25 cellular contexts compared by ENCODE assay signal in the genomic region with DNA sequence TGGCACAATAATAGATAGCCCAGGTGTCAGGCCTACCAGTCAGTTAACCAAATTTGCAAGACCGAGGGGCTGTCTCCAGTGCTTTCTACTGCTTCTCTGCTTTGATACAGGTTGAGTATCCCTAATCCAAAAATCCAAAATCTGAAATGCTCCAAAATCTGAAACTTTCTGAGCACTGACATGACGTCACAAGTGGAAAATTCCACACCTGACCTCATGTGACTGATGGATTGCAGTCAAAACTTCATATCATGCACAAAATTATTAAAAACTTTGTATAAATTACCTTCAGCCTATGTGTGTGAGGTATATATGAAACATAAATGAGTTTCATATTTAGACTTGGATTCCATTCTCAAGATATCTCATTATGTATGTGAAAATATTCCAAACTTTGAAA.
"Had no signal": no experiment of that assay in that cellular context is flagged by ENCODE, and none has a peak within 500 bp of the region (broad histone marks: within the 10 kb centered on the region; RNA-seq: fewer than 3 reads in every experiment).

No MANE protein-coding gene starts in this region.

- H3K27me3 ChIP-seq: brain microvascular endothelial cell had no signal

- ATAC-seq: activated CD4-positive, CD25-positive, alpha-beta regulatory T cell treated with anti-CD3 and anti-CD28 coated beads, Interleukin-2, amount 50 U/mL, for 24 hours; activated T-cell treated with anti-CD3 and anti-CD28 coated beads, Interleukin-2, amount 50 U/mL, for 72 hours; esophagus mucosa had no signal

- H3K27ac ChIP-seq: brain microvascular endothelial cell, WERI-Rb-1 had no signal

- H3K4me3 ChIP-seq: coronary artery, dorsolateral prefrontal cortex had no signal

- H3K36me3 ChIP-seq: brain microvascular endothelial cell, WERI-Rb-1 had no signal

- DNase-seq: activated B cell treated with CpG ODN at 0.5 μM for 24 hours; activated CD4-positive, alpha-beta memory T cell treated with anti-CD3 and anti-CD28 coated beads, Interleukin-2, amount 10 ng/mL, durations not matched to agents 7 days and 5 days; activated CD4-positive, alpha-beta T cell treated with anti-CD3 and anti-CD28 coated beads, Interleukin-2, amount 10 ng/mL, durations not matched to agents 7 days and 5 days; activated CD4-positive, alpha-beta T cell treated with anti-CD3 and anti-CD28 coated beads, Interleukin-2, amount 50 U/mL, for 4 hours; activated CD8-positive, alpha-beta memory T cell treated with anti-CD3 and anti-CD28 coated beads, Interleukin-2, amount 50 U/mL, for 48 hours; activated effector memory CD4-positive, alpha-beta T cell treated with Interleukin-2 at 50 U/mL for 16 hours; activated gamma-delta T cell treated with Interleukin-2 at 50 U/mL for 16 hours; activated naive CD4-positive, alpha-beta T cell treated with anti-CD3 and anti-CD28 coated beads, Interleukin-2, amount 50 U/mL, for 16 hours; activated naive CD4-positive, alpha-beta T cell treated with Interleukin-2 at 50 U/mL for 16 hours; activated T-cell treated with anti-CD3 and anti-CD28 coated beads for 4 hours; activated T-cell treated with anti-CD3 and anti-CD28 coated beads, Interleukin-2, amount 50 U/mL, for 24 hours; activated T-cell treated with anti-CD3 and anti-CD28 coated beads, Interleukin-2, amount 50 U/mL, for 72 hours; amniotic stem cell; anterior cingulate cortex; brain microvascular endothelial cell; dorsolateral prefrontal cortex; effector memory CD4-positive, alpha-beta T cell; endodermal cell; foreskin fibroblast; head of caudate nucleus; T-helper 9 cell; WERI-Rb-1 had no signal
